In genomic region chr3:134077649-134078081, GRCh38 we compare ENCODE assay signal across 31 cellular contexts. TPM values are rescaled to one million over a fixed set of nuclear protein-coding genes. Genes with fewer than 3 reads are reported as not detected.
DNase-seq lines count a peak whose midpoint lies in the region; ATAC-seq and TF ChIP-seq lines count a peak whose summit lies in the region.
"Had no signal": no experiment of that assay in that cellular context is flagged by ENCODE, and none has a peak within 500 bp of the region (broad histone marks: within the 10 kb centered on the region; RNA-seq: fewer than 3 reads in every experiment).

No MANE protein-coding gene starts in this region.

- peaks cover 42% of the 10 kb centered on the region for H3F3A ChIP-seq in GM23248 (ENCODE audit: insufficient read depth)

- TF ChIP-seq POLR2A in lower leg skin (IDR thresholded peaks at IDR 0.05) (no peak), esophagus squamous epithelium (IDR thresholded peaks at IDR 0.05) (no peak)

- in situ Hi-C loops in GM23248 (cut with MboI): no loop called here

- no peaks in the 10 kb centered on the region for H3K9me2 ChIP-seq in GM23248 (ENCODE audit: insufficient read depth)

- H3K27me3 Mint-ChIP-seq in activated B cell treated with CpG ODN at 0.5 μM for 24 hours: peaks cover 2% of the 10 kb centered on the region
- H3K27me3 Mint-ChIP-seq: activated CD4-positive, alpha-beta T cell treated with anti-CD3 and anti-CD28 coated beads for 36 hours had no signal

- WGBS in GM23248 (ENCODE audit: low coverage in 1 of 2, low lambda C conversion rate in 2 of 2, missing lambda C conversion rate in 2 of 2), 2 experiments: 3 to 18% methylated on average over 3 of the region's 3 CpGs
- WGBS in lower leg skin, 2 donors: 72 to 80% methylated on average over 3 of the region's 3 CpGs
- WGBS in esophagus squamous epithelium, 2 donors: 79% methylated on average over 3 of the region's 3 CpGs; no CpG with 5 or more reads in 1 of the 2 donors

- no peaks in the 10 kb centered on the region for H3K36me3 Mint-ChIP-seq in activated B cell treated with CpG ODN at 0.5 μM for 24 hours (ENCODE audit: low read depth)
- H3K36me3 Mint-ChIP-seq: activated naive CD4-positive, alpha-beta T cell treated with anti-CD3 and anti-CD28 coated beads, Interleukin-2, amount 50 U/mL, for 72 hours; immature natural killer cell; mesothelial cell of epicardium; naive B cell had no signal

- CTCF ChIA-PET in activated B cell treated with CpG ODN at 0.5 μM for 24 hours (lab: Charles Lee): no interaction called here

- H3K4me2 ChIP-seq in GM23248 (ENCODE audit: unreplicated experiment): peak overlapping the region; percentile 38
- H3K4me2 ChIP-seq: BLaER1 treated with 17β-estradiol and CSF1 and Interleukin-3, amounts not matched to agents 10 nM and 100 nM had no signal

- POLR2A ChIA-PET in activated B cell treated with CpG ODN at 0.5 μM for 24 hours (lab: Charles Lee): no interaction called here

- no peaks in the 10 kb centered on the region for H4K20me1 ChIP-seq in GM23248 (ENCODE audit: insufficient read depth)
- H4K20me1 ChIP-seq: BLaER1 treated with 17β-estradiol and CSF1 and Interleukin-3, amounts not matched to agents 10 nM and 100 nM had no signal

- no peaks in the 10 kb centered on the region for H3K4me1 Mint-ChIP-seq in activated B cell treated with CpG ODN at 0.5 μM for 24 hours
- H3K4me1 Mint-ChIP-seq: activated CD4-positive, alpha-beta T cell treated with anti-CD3 and anti-CD28 coated beads for 36 hours; immature natural killer cell; mesothelial cell of epicardium; naive B cell had no signal

- no peak overlapping the region for H3K27ac Mint-ChIP-seq in activated B cell treated with CpG ODN at 0.5 μM for 24 hours
- H3K27ac Mint-ChIP-seq: activated CD4-positive, alpha-beta T cell treated with anti-CD3 and anti-CD28 coated beads for 36 hours; immature natural killer cell; mesothelial cell of epicardium; naive B cell had no signal

- H3K36me3 ChIP-seq in GM23248 (ENCODE audit: low read depth) (no peaks in the 10 kb centered on the region), subcutaneous abdominal adipose tissue (ENCODE audit: control insufficient read depth in 5 of 5, insufficient read depth in 5 of 5, low read length in 5 of 5) (no peaks in the 10 kb centered on the region), esophagus squamous epithelium (no peaks in the 10 kb centered on the region)
- H3K36me3 ChIP-seq: BLaER1 treated with 17β-estradiol and CSF1 and Interleukin-3, amounts not matched to agents 10 nM and 100 nM; left lung; neutrophil had no signal

- peaks cover 32% of the 10 kb centered on the region for H3K4me1 ChIP-seq in GM23248 (ENCODE audit: insufficient read depth)
- H3K4me1 ChIP-seq in subcutaneous abdominal adipose tissue (ENCODE audit: control insufficient read depth in 5 of 5, insufficient read depth in 5 of 5, low read length in 5 of 5): peaks cover 2 to 24% (median 17%) of the 10 kb centered on the region in 5 donors
- no peaks in the 10 kb centered on the region for H3K4me1 ChIP-seq in esophagus squamous epithelium
- H3K4me1 ChIP-seq: BLaER1 treated with 17β-estradiol and CSF1 and Interleukin-3, amounts not matched to agents 10 nM and 100 nM had no signal

- ATAC-seq in activated B cell treated with CpG ODN at 0.5 μM for 24 hours (ENCODE audit: low read depth) (no peak), GM19463 (IDR thresholded peaks at IDR 0.05; ENCODE audit: unreplicated experiment) (no peak)
- ATAC-seq: activated CD4-positive, alpha-beta T cell treated with anti-CD3 and anti-CD28 coated beads for 36 hours; activated naive CD4-positive, alpha-beta T cell treated with anti-CD3 and anti-CD28 coated beads, Interleukin-2, amount 50 U/mL, for 72 hours; HCT116; HepG2; left lung had no signal

- peak overlapping the region; percentile 87 for H3K27ac ChIP-seq in GM23248
- H3K27ac ChIP-seq in subcutaneous abdominal adipose tissue (ENCODE audit: low read depth, low read length): peak overlapping the region; percentile 84
- no peak overlapping the region for H3K27ac ChIP-seq in esophagus squamous epithelium
- H3K27ac ChIP-seq: BLaER1 treated with 17β-estradiol and CSF1 and Interleukin-3, amounts not matched to agents 10 nM and 100 nM; left lung; neutrophil had no signal

- intact Hi-C loops in activated B cell treated with CpG ODN at 0.5 μM for 24 hours (cut with micrococcal nuclease) (no loop called here), lower leg skin (cut with DNase I; ENCODE audit: low total_unique reads) (no loop called here), esophagus squamous epithelium (cut with DNase I) (no loop called here)

- H3K9me3 ChIP-seq in GM23248 (ENCODE audit: low read depth): no peaks in the 10 kb centered on the region
- H3K9me3 ChIP-seq in subcutaneous abdominal adipose tissue (ENCODE audit: control insufficient read depth in 5 of 5, low read length in 5 of 5): peaks cover 3 to 8% (median 7%) of the 10 kb centered on the region in 5 donors
- peaks cover 0 to 4% (median 0%) of the 10 kb centered on the region in 3 donors for H3K9me3 ChIP-seq in esophagus squamous epithelium
- H3K9me3 ChIP-seq: neutrophil had no signal

- H3K9me3 Mint-ChIP-seq in activated B cell treated with CpG ODN at 0.5 μM for 24 hours: no peaks in the 10 kb centered on the region
- H3K9me3 Mint-ChIP-seq: activated naive CD4-positive, alpha-beta T cell treated with anti-CD3 and anti-CD28 coated beads, Interleukin-2, amount 50 U/mL, for 72 hours; immature natural killer cell had no signal

- no peaks in the 10 kb centered on the region for H3K79me2 ChIP-seq in GM23248 (ENCODE audit: insufficient read depth)

- H2AFZ ChIP-seq in GM23248: peak overlapping the region; percentile 27; the same call in 1 of the 2 replicates

- TF ChIP-seq CTCF in activated B cell treated with CpG ODN at 0.5 μM for 24 hours (IDR thresholded peaks at IDR 0.05) (no peak), lower leg skin (IDR thresholded peaks at IDR 0.05) (no peak), esophagus squamous epithelium (IDR thresholded peaks at IDR 0.05) (no peak)

- peak overlapping the region; percentile 37 for H3K9ac ChIP-seq in GM23248
- H3K9ac ChIP-seq in subcutaneous abdominal adipose tissue (ENCODE audit: low read length in 5 of 5): no peak overlapping the region
- H3K9ac ChIP-seq: BLaER1 treated with 17β-estradiol and CSF1 and Interleukin-3, amounts not matched to agents 10 nM and 100 nM had no signal

- H3K27me3 ChIP-seq in GM23248 (replicated peaks; ENCODE audit: insufficient read depth): no peaks in the 10 kb centered on the region
- H3K27me3 ChIP-seq in subcutaneous abdominal adipose tissue (ENCODE audit: control insufficient read depth in 5 of 5, insufficient read depth in 4 of 5, low read length in 5 of 5): peaks cover 0 to 2% (median 0%) of the 10 kb centered on the region in 5 donors
- no peaks in the 10 kb centered on the region for H3K27me3 ChIP-seq in esophagus squamous epithelium
- H3K27me3 ChIP-seq: BLaER1 treated with 17β-estradiol and CSF1 and Interleukin-3, amounts not matched to agents 10 nM and 100 nM; left lung; neutrophil had no signal

- no peak overlapping the region for H3K4me3 Mint-ChIP-seq in activated B cell treated with CpG ODN at 0.5 μM for 24 hours
- H3K4me3 Mint-ChIP-seq: activated CD4-positive, alpha-beta T cell treated with anti-CD3 and anti-CD28 coated beads for 36 hours; immature natural killer cell; mesothelial cell of epicardium had no signal

- DNase-seq in GM23248 (peak; percentile 30), activated B cell treated with CpG ODN at 0.5 μM for 24 hours (peak; percentile 4), lower leg skin (ENCODE audit: low spot score in 2 of 2) (peak; percentile 10 to 70), esophagus squamous epithelium (lab: John Stamatoyannopoulos, UW) (no peak), EL (no peak)
- DNase-seq: ACHN; activated CD4-positive, alpha-beta T cell treated with anti-CD3 and anti-CD28 coated beads for 36 hours; activated CD8-positive, alpha-beta memory T cell treated with anti-CD3 and anti-CD28 coated beads for 24 hours; activated effector memory CD4-positive, alpha-beta T cell treated with Interleukin-2 at 50 U/mL for 16 hours; activated T-cell treated with anti-CD3 and anti-CD28 coated beads, Interleukin-2, amount 50 U/mL, for 1 hour; DMS153; immature natural killer cell; Karpas-422; left lung; naive B cell; NCI-H1436; NCI-H2081; NCI-H524 treated with DMSO at 0.1 percent for 48 hours; SIG-M5; stimulated activated CD4-positive, alpha-beta T cell treated with anti-CD3 and anti-CD28 coated beads, Interleukin-15, amount 100 ng/mL, for 24 hours; stimulated activated CD4-positive, alpha-beta T cell treated with anti-CD3 and anti-CD28 coated beads, Interleukin-4, amount 100 ng/mL, for 4 hours; SW 1271 had no signal

- H3K4me3 ChIP-seq in GM23248 (peak overlapping the region; percentile 24; the same call in 1 of the 2 replicates), lower leg skin (ENCODE audit: low read depth, poor library complexity, severe bottlenecking) (no peak overlapping the region), subcutaneous abdominal adipose tissue (ENCODE audit: low read depth in 1 of 5, low read length in 5 of 5) (no peak overlapping the region), esophagus squamous epithelium (no peak overlapping the region)
- H3K4me3 ChIP-seq: BLaER1 treated with 17β-estradiol and CSF1 and Interleukin-3, amounts not matched to agents 10 nM and 100 nM; left lung had no signal

RNA-seq across cellular contexts. Expression of gene SLCO2A1, which starts 47.9 kb away (rescaled TPM):
- total RNA-seq in GM23248 (2014; rRNA removed; shearing (Covaris generic)): 0.22 and 0.63 TPM in 2 replicates
- polyA plus RNA-seq in GM23248 (2016; fragmentation: Nextera tagmentation; extraction: Ambion mirVana): 4.3 and 4.8 TPM in 2 replicates
- total RNA-seq in activated B cell treated with CpG ODN at 0.5 μM for 24 hours: not detected in 2 replicates
- 10 to 100 TPM in 2 of 4 donors, 1 to 10 TPM in 2; 5.4 to 24.9 (median 9.2) TPM for total RNA-seq in lower leg skin
- 10 to 100 TPM in 1 of 4 donors, 1 to 10 TPM in 3; 3.3 to 18.9 (median 6.0) TPM for total RNA-seq in esophagus squamous epithelium
- total RNA-seq: activated CD4-positive, alpha-beta T cell treated with anti-CD3 and anti-CD28 coated beads for 36 hours; activated naive CD4-positive, alpha-beta T cell treated with anti-CD3 and anti-CD28 coated beads, Interleukin-2, amount 50 U/mL, for 72 hours; G401; HepG2 had no signal
- polyA plus RNA-seq: immature natural killer cell had no signal

Comparison
In these comparisons a context has a peak if more than half of its experiments do, and no peak if none do; other contexts are left out.
1. DNase-seq: peak in GM23248 (single experiment), activated B cell treated with CpG ODN at 0.5 μM for 24 hours (single experiment) and lower leg skin (2 of 2); none in esophagus squamous epithelium (single experiment) and EL (single experiment).
2. H3K27ac ChIP-seq: peak in GM23248 (single experiment) and subcutaneous abdominal adipose tissue (single experiment); none in esophagus squamous epithelium (0 of 4).